1 cellular context compared by ENCODE assay signal in genomic region chr19:50383307-50383851, GRCh38.
TF ChIP-seq lines count a peak whose summit lies in the region.

No MANE protein-coding gene starts in this region.

TF ChIP-seq in K562, 482 proteins besides CTCF, POLR2A, EP300 and RAD21 (continues in another document):
- TF ChIP-seq CTCFL (IDR thresholded peaks at IDR 0.05; ENCODE audit: borderline replicate concordance, insufficient read depth, low read depth, low read length, poor library complexity, severe bottlenecking) (no peak), FOXK1 (CRISPR knock-in tag; IDR thresholded peaks at IDR 0.05; ENCODE audit: borderline replicate concordance) (0 out of 2 replicates have a peak, but pooled peaks have one; percentile 31), ARID1B (IDR thresholded peaks at IDR 0.05) (0 out of 2 replicates have a peak, but pooled peaks have one; percentile 19), TCF15 (CRISPR knock-in tag; IDR thresholded peaks at IDR 0.05) (no peak), MCM2 (IDR thresholded peaks at IDR 0.05; ENCODE audit: low read depth) (no peak), ZC3H11A (IDR thresholded peaks at IDR 0.05; ENCODE audit: low read depth, low read length) (no peak), NR4A1 (CRISPR knock-in tag; IDR thresholded peaks at IDR 0.05) (no peak), NR4A1 (tag; IDR thresholded peaks at IDR 0.05) (0 out of 2 replicates have a peak, but pooled peaks have one; percentile 25), POLR2B (IDR thresholded peaks at IDR 0.05; ENCODE audit: low read depth, partially characterized antibody) (no peak), E2F8 (IDR thresholded peaks at IDR 0.05; ENCODE audit: low read depth, partially characterized antibody) (peak; percentile 55), NFIC (IDR thresholded peaks at IDR 0.05) (peak; percentile 16; the same call in 1 of the 2 replicates), OTX1 (CRISPR knock-in tag; IDR thresholded peaks at IDR 0.05) (peak; percentile 6; the same call in 1 of the 2 replicates), DMBX1 (CRISPR knock-in tag; IDR thresholded peaks at IDR 0.05; ENCODE audit: borderline replicate concordance) (peak; percentile 67; the same call in 1 of the 2 replicates), AFF1 (IDR thresholded peaks at IDR 0.05; ENCODE audit: low read depth in 1 of 2, partially characterized antibody in 2 of 2) (peak in 1 of 2 experiments; percentile 18), USF1 (CRISPR knock-in tag; IDR thresholded peaks at IDR 0.05) (no peak), ETV1 (tag; conservative IDR thresholded peaks at IDR 0.05; ENCODE audit: low read depth) (peak; percentile 47; the same call in 1 of the 2 replicates), TAF15 (IDR thresholded peaks at IDR 0.05; ENCODE audit: low read depth, low read length) (no peak), TEAD1 (CRISPR knock-in tag; IDR thresholded peaks at IDR 0.05) (peak in 1 of 2 experiments; percentile 2; a peak in 1 of 4 replicates), ZBTB11 (CRISPR knock-in tag; IDR thresholded peaks at IDR 0.05) (0 out of 6 replicates have a peak, but pooled peaks of 1 of the 3 experiments have one; percentile 31), L3MBTL2 (IDR thresholded peaks at IDR 0.05) (peak; percentile 81), TOE1 (IDR thresholded peaks at IDR 0.05; ENCODE audit: borderline replicate concordance) (peak; percentile 34; the same call in 1 of the 2 replicates), TOE1 (CRISPR knock-in tag; IDR thresholded peaks at IDR 0.05; ENCODE audit: borderline replicate concordance, low read depth) (no peak), YY1 (IDR thresholded peaks at IDR 0.05; ENCODE audit: borderline replicate concordance in 1 of 3, control insufficient read depth in 1 of 3, extremely low read depth in 1 of 3, insufficient read depth in 3 of 3, insufficient read length in 1 of 3, insufficient replicate concordance in 2 of 3, low read depth in 1 of 3, low read length in 2 of 3) (no peak), SIN3B (IDR thresholded peaks at IDR 0.05; ENCODE audit: low read depth) (no peak), BHLHE40 (IDR thresholded peaks at IDR 0.05; ENCODE audit: low read length) (peak; percentile 62), SAFB2 (IDR thresholded peaks at IDR 0.05; ENCODE audit: borderline replicate concordance, low read depth, low read length, severe bottlenecking) (no peak), SMAD4 (CRISPR knock-in tag; conservative IDR thresholded peaks at IDR 0.05) (0 out of 2 replicates have a peak, but pooled peaks have one; percentile 44), ZNF431 (CRISPR knock-in tag; IDR thresholded peaks at IDR 0.05) (no peak), SMC3 (conservative IDR thresholded peaks at IDR 0.05; ENCODE audit: insufficient read depth, low read depth, low read length) (no peak), SRSF3 (IDR thresholded peaks at IDR 0.05; ENCODE audit: insufficient read depth, low read length) (no peak), PML (IDR thresholded peaks at IDR 0.05; ENCODE audit: low read length) (peak; percentile 4; the same call in 1 of the 2 replicates), RBM39 (optimal IDR thresholded peaks at IDR 0.05; ENCODE audit: low read depth, low read length) (no peak), SUPT5H (IDR thresholded peaks at IDR 0.05) (0 out of 2 replicates have a peak, but pooled peaks have one; percentile 16), MTA3 (IDR thresholded peaks at IDR 0.05; ENCODE audit: borderline replicate concordance) (0 out of 2 replicates have a peak, but pooled peaks have one; percentile 16), HNRNPL (IDR thresholded peaks at IDR 0.05; ENCODE audit: low read depth, low read length) (no peak)
